In the genomic region with DNA sequence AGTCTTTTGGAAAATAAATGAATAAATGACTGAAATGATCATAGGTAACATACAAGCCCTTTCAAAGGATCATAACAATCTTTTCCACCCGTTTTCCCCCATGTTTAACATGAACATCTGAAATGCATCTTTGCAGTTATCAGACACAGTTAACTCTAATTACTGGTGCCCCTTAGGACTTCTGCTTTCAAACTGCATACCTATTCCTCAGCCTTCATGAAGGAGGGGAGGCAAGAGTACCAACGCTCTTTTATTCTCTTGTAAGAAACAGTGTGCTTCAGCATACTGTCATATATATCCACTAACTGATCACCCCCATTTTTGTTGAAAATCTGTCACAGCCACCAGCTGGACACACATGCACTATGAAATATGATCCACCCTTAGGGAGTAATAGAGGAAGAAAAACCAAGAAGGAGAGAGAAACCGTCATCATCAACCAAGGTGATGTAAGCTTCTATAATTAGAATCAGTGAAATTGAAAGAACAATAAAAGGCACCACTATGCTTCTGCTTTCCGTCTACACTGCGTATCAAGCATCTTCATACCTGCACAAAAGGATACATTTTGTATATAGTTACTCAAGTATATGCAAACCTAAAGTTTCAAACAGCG, we compare ENCODE assay signal across 8 cellular contexts.
DNase-seq lines count a peak whose midpoint lies in the region; ATAC-seq, FAIRE-seq and TF ChIP-seq lines count a peak whose summit lies in the region.

No MANE protein-coding gene starts in this region.

- peak overlapping the region; percentile 65 for H3K4me3 Mint-ChIP-seq in activated CD4-positive, alpha-beta T cell treated with anti-CD3 and anti-CD28 coated beads, Interleukin-2, amount 10 ng/mL, durations not matched to agents 24 days and 14 days
- H3K4me3 Mint-ChIP-seq in astrocyte (ENCODE audit: unreplicated experiment), result no peak overlapping the region

- peak overlapping the region; percentile 29 for H3K27ac ChIP-seq in astrocyte (ENCODE audit: low read depth, low read length)

- peaks cover 61% of the 10 kb centered on the region for H3K4me1 Mint-ChIP-seq in activated CD4-positive, alpha-beta T cell treated with anti-CD3 and anti-CD28 coated beads, Interleukin-2, amount 10 ng/mL, durations not matched to agents 24 days and 14 days
- H3K4me1 Mint-ChIP-seq in astrocyte (ENCODE audit: low read depth, unreplicated experiment), result peaks cover 25% of the 10 kb centered on the region

- no peak overlapping the region for H3K4me3 ChIP-seq in astrocyte (ENCODE audit: insufficient read depth, low read depth, low read length)

- H3K36me3 Mint-ChIP-seq in activated CD4-positive, alpha-beta T cell treated with anti-CD3 and anti-CD28 coated beads, Interleukin-2, amount 10 ng/mL, durations not matched to agents 24 days and 14 days (ENCODE audit: low read depth), result peaks cover 27% of the 10 kb centered on the region
- peaks cover 2% of the 10 kb centered on the region for H3K36me3 Mint-ChIP-seq in astrocyte (ENCODE audit: low read depth, unreplicated experiment)

- H3K27ac Mint-ChIP-seq in activated CD4-positive, alpha-beta T cell treated with anti-CD3 and anti-CD28 coated beads, Interleukin-2, amount 10 ng/mL, durations not matched to agents 24 days and 14 days, result peak overlapping the region; percentile 79
- peak overlapping the region; percentile 9 for H3K27ac Mint-ChIP-seq in astrocyte (ENCODE audit: unreplicated experiment)

- peaks cover 12% of the 10 kb centered on the region for H3K4me1 ChIP-seq in astrocyte (ENCODE audit: insufficient read depth, low read length)

- peak overlapping the region; percentile 1 for H3K9ac ChIP-seq in astrocyte (ENCODE audit: low read length)

- FAIRE-seq in astrocyte (lab: Jason Lieb, UNC), result no peak

- peak overlapping the region; percentile 47 for H3K4me2 ChIP-seq in astrocyte (ENCODE audit: low read length)

- intact Hi-C loops in activated CD4-positive, alpha-beta T cell treated with anti-CD3 and anti-CD28 coated beads, Interleukin-2, amount 10 ng/mL, durations not matched to agents 24 days and 14 days (cut with micrococcal nuclease), result loop anchor here (1.0 to 10.0 kb wide), 3 partner anchors 12 to 261 kb away; a partner anchor contains a TSS

- peak; percentile 91 for ATAC-seq in HG02610 (IDR thresholded peaks at IDR 0.05; ENCODE audit: unreplicated experiment)

- no peaks in the 10 kb centered on the region for H3K27me3 Mint-ChIP-seq in activated CD4-positive, alpha-beta T cell treated with anti-CD3 and anti-CD28 coated beads, Interleukin-2, amount 10 ng/mL, durations not matched to agents 24 days and 14 days
- H3K27me3 Mint-ChIP-seq in astrocyte (ENCODE audit: low read depth, unreplicated experiment), result no peaks in the 10 kb centered on the region

- no peaks in the 10 kb centered on the region for H3K79me2 ChIP-seq in astrocyte (ENCODE audit: insufficient read depth, low read length)

- DNase-seq in activated CD4-positive, alpha-beta T cell treated with anti-CD3 and anti-CD28 coated beads, Interleukin-2, amount 10 ng/mL, durations not matched to agents 24 days and 14 days, result peak; percentile 72
- DNase-seq in activated CD4-positive, alpha-beta T cell treated with anti-CD3 and anti-CD28 coated beads for 1 hour, result no peak
- DNase-seq in NCI-H1436 (lab: John Stamatoyannopoulos, UW), result peak; percentile 51
- DNase-seq in astrocyte (ENCODE audit: low read depth), result peak; percentile 66
- peak; percentile 69 for DNase-seq in pons (ENCODE audit: low spot score)
- DNase-seq in COLO829 (ENCODE audit: low spot score), result no peak
- no peak for DNase-seq in stimulated activated CD4-positive, alpha-beta T cell treated with anti-CD3 and anti-CD28 coated beads, Interleukin-4, amount 100 ng/mL, for 4 hours

- H3K27me3 ChIP-seq in astrocyte (ENCODE audit: insufficient read depth, low read length), result no peaks in the 10 kb centered on the region

- H4K20me1 ChIP-seq in astrocyte (ENCODE audit: insufficient read depth, low read length), result no peaks in the 10 kb centered on the region

- H3K9me3 ChIP-seq in astrocyte (ENCODE audit: insufficient read depth, low read depth, low read length), result no peaks in the 10 kb centered on the region

- no peaks in the 10 kb centered on the region for H3K9me3 Mint-ChIP-seq in activated CD4-positive, alpha-beta T cell treated with anti-CD3 and anti-CD28 coated beads, Interleukin-2, amount 10 ng/mL, durations not matched to agents 24 days and 14 days
- H3K9me3 Mint-ChIP-seq in astrocyte (ENCODE audit: unreplicated experiment), result no peaks in the 10 kb centered on the region

- no peak for TF ChIP-seq CTCF in astrocyte (IDR thresholded peaks at IDR 0.05; ENCODE audit: insufficient read depth, low read depth, low read length)

- H2AFZ ChIP-seq in astrocyte (ENCODE audit: low read depth, low read length), result no peak overlapping the region

- no peaks in the 10 kb centered on the region for H3K36me3 ChIP-seq in astrocyte (ENCODE audit: insufficient read depth, low read length)

Comparison
In these comparisons a context has a peak if more than half of its experiments do, and no peak if none do; other contexts are left out.
1. DNase-seq: peak in activated CD4-positive, alpha-beta T cell treated with anti-CD3 and anti-CD28 coated beads, Interleukin-2, amount 10 ng/mL, durations not matched to agents 24 days and 14 days (single experiment), NCI-H1436 (single experiment), astrocyte (single experiment) and pons (single experiment); none in activated CD4-positive, alpha-beta T cell treated with anti-CD3 and anti-CD28 coated beads for 1 hour (single experiment), COLO829 (single experiment) and stimulated activated CD4-positive, alpha-beta T cell treated with anti-CD3 and anti-CD28 coated beads, Interleukin-4, amount 100 ng/mL, for 4 hours (0 of 2).